Comparison of ENCODE assay signal across 1 cellular context in genomic region chr10:72043016-72043834, GRCh38.
TF ChIP-seq lines count a peak whose summit lies in the region.

No MANE protein-coding gene starts in this region.

TF ChIP-seq in IMR-90, 13 proteins besides CTCF, POLR2A, EP300 and RAD21:
- TF ChIP-seq, protein P1, sequence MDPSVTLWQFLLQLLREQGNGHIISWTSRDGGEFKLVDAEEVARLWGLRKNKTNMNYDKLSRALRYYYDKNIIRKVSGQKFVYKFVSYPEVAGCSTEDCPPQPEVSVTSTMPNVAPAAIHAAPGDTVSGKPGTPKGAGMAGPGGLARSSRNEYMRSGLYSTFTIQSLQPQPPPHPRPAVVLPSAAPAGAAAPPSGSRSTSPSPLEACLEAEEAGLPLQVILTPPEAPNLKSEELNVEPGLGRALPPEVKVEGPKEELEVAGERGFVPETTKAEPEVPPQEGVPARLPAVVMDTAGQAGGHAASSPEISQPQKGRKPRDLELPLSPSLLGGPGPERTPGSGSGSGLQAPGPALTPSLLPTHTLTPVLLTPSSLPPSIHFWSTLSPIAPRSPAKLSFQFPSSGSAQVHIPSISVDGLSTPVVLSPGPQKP (IDR thresholded peaks at IDR 0.05; ENCODE audit: borderline replicate concordance, low read depth, low read length): no peak
- TF ChIP-seq BHLHE40 (IDR thresholded peaks at IDR 0.05; ENCODE audit: low read depth, low read length): no peak
- TF ChIP-seq MAZ (IDR thresholded peaks at IDR 0.05; ENCODE audit: borderline replicate concordance, low read depth, low read length): no peak
- no peak for TF ChIP-seq RFX5 (IDR thresholded peaks at IDR 0.05; ENCODE audit: low read depth, low read length)
- no peak for TF ChIP-seq CHD1 (IDR thresholded peaks at IDR 0.05; ENCODE audit: low read depth, low read length)
- TF ChIP-seq RCOR1 (IDR thresholded peaks at IDR 0.05; ENCODE audit: insufficient replicate concordance, low read length): no peak
